Comparison of ENCODE assay signal across 1 cellular context in the genomic region with DNA sequence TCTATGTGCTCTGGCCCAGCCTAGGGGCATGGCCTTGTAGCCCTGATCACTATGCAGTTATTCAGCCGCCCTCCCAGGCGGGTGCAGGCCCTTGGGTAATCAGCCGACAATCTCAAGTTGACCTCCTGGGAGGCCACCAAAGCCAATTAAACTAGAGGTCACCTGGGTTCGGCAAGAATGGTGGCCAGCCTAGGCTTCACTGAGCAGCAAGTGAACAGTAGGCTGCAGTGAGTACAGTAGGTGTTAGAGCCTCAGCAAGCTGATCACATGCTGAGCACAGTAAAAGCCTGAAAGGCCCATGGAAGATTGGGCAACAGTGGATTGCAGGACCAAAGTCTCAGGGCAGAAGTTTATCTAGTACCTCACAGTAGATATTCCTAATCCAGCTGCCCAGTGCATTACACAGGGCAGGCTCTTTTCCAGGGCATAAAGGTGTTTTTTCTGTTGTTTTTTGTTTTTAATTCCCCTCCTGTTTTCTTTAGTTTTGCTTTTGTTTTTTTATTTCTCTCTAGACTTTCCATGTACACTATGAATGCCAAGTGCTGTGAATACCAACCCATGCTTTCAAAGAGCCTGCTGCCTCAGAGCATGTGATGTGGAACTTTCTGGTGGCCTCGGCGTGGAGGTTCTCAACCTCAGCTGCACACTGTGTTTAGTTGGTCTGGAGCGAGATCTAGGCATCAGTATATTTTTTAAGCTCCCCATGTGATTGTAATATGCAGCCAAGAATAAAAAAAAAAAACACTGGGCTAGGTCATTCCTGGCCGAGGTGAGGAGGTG.
TF ChIP-seq lines count a peak whose summit lies in the region.

No MANE protein-coding gene starts in this region.

TF ChIP-seq in HepG2, 621 proteins besides CTCF, POLR2A, EP300 and RAD21 (continued from another document and continues in another):
- TF ChIP-seq, protein P1, sequence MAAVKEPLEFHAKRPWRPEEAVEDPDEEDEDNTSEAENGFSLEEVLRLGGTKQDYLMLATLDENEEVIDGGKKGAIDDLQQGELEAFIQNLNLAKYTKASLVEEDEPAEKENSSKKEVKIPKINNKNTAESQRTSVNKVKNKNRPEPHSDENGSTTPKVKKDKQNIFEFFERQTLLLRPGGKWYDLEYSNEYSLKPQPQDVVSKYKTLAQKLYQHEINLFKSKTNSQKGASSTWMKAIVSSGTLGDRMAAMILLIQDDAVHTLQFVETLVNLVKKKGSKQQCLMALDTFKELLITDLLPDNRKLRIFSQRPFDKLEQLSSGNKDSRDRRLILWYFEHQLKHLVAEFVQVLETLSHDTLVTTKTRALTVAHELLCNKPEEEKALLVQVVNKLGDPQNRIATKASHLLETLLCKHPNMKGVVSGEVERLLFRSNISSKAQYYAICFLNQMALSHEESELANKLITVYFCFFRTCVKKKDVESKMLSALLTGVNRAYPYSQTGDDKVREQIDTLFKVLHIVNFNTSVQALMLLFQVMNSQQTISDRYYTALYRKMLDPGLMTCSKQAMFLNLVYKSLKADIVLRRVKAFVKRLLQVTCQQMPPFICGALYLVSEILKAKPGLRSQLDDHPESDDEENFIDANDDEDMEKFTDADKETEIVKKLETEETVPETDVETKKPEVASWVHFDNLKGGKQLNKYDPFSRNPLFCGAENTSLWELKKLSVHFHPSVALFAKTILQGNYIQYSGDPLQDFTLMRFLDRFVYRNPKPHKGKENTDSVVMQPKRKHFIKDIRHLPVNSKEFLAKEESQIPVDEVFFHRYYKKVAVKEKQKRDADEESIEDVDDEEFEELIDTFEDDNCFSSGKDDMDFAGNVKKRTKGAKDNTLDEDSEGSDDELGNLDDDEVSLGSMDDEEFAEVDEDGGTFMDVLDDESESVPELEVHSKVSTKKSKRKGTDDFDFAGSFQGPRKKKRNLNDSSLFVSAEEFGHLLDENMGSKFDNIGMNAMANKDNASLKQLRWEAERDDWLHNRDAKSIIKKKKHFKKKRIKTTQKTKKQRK (IDR thresholded peaks at IDR 0.05; ENCODE audit: low read length), result no peak
- TF ChIP-seq NFIB (CRISPR knock-in tag; IDR thresholded peaks at IDR 0.05; ENCODE audit: borderline replicate concordance) (no peak), BHLHE40 (IDR thresholded peaks at IDR 0.05; ENCODE audit: low read length) (peak; percentile 81), SOX5 (CRISPR knock-in tag; IDR thresholded peaks at IDR 0.05; ENCODE audit: borderline replicate concordance) (peak; percentile 93), PRPF4 (IDR thresholded peaks at IDR 0.05; ENCODE audit: low read depth, low read length, poor library complexity, severe bottlenecking) (no peak), CENPBD1 (CRISPR knock-in tag; IDR thresholded peaks at IDR 0.05; ENCODE audit: borderline replicate concordance, low read depth) (no peak), ZC3H4 (CRISPR knock-in tag; IDR thresholded peaks at IDR 0.05; ENCODE audit: borderline replicate concordance) (no peak), ZMYM2 (CRISPR knock-in tag; IDR thresholded peaks at IDR 0.05) (peak; percentile 99), ZNF282 (IDR thresholded peaks at IDR 0.05; ENCODE audit: partially characterized antibody) (no peak), ZNF33A (CRISPR knock-in tag; IDR thresholded peaks at IDR 0.05; ENCODE audit: borderline replicate concordance) (peak; percentile 88; the same call in 1 of the 2 replicates), ZNF552 (CRISPR knock-in tag; IDR thresholded peaks at IDR 0.05; ENCODE audit: borderline replicate concordance) (no peak), ARID2 (CRISPR knock-in tag; IDR thresholded peaks at IDR 0.05; ENCODE audit: borderline replicate concordance) (no peak), ADNP (CRISPR knock-in tag; IDR thresholded peaks at IDR 0.05) (0 out of 2 replicates have a peak, but pooled peaks have one; percentile 48), ZNF496 (CRISPR knock-in tag; IDR thresholded peaks at IDR 0.05; ENCODE audit: insufficient replicate concordance) (no peak), ZNF280B (CRISPR knock-in tag; IDR thresholded peaks at IDR 0.05; ENCODE audit: borderline replicate concordance) (peak; percentile 99), IKZF1 (IDR thresholded peaks at IDR 0.05) (no peak), IRF1 (CRISPR knock-in tag; IDR thresholded peaks at IDR 0.05; ENCODE audit: low read depth) (no peak), ZNF136 (CRISPR knock-in tag; IDR thresholded peaks at IDR 0.05; ENCODE audit: low read depth) (peak; percentile 85; the same call in 1 of the 2 replicates), ATF3 (CRISPR knock-in tag; IDR thresholded peaks at IDR 0.05) (no peak), FOXO1 (CRISPR knock-in tag; IDR thresholded peaks at IDR 0.05) (peak; percentile 93), TOE1 (CRISPR knock-in tag; IDR thresholded peaks at IDR 0.05) (peak; percentile 86; the same call in 1 of the 2 replicates), TMF1 (CRISPR knock-in tag; IDR thresholded peaks at IDR 0.05; ENCODE audit: low read depth) (0 out of 2 replicates have a peak, but pooled peaks have one; percentile 23), PAWR (CRISPR knock-in tag; IDR thresholded peaks at IDR 0.05; ENCODE audit: borderline replicate concordance) (no peak), ZSCAN9 (CRISPR knock-in tag; IDR thresholded peaks at IDR 0.05; ENCODE audit: borderline replicate concordance) (peak; percentile 94), SUZ12 (IDR thresholded peaks at IDR 0.05; ENCODE audit: low read depth, low read length) (no peak), RARG (CRISPR knock-in tag; IDR thresholded peaks at IDR 0.05; ENCODE audit: low read depth) (no peak), HIC2 (CRISPR knock-in tag; IDR thresholded peaks at IDR 0.05; ENCODE audit: low read depth) (peak; percentile 72; the same call in 1 of the 2 replicates), ZNF292 (CRISPR knock-in tag; IDR thresholded peaks at IDR 0.05; ENCODE audit: borderline replicate concordance, low read depth) (peak; percentile 98; the same call in 1 of the 2 replicates), MXD4 (CRISPR knock-in tag; IDR thresholded peaks at IDR 0.05) (no peak), ZNF589 (CRISPR knock-in tag; conservative IDR thresholded peaks at IDR 0.05) (0 out of 2 replicates have a peak, but pooled peaks have one; percentile 40), NFATC3 (CRISPR knock-in tag; IDR thresholded peaks at IDR 0.05) (no peak), TEAD3 (CRISPR knock-in tag; optimal IDR thresholded peaks at IDR 0.05; ENCODE audit: borderline replicate concordance) (peak; percentile 94), ZNF484 (CRISPR knock-in tag; IDR thresholded peaks at IDR 0.05; ENCODE audit: borderline replicate concordance, low read depth) (no peak), ZC3H13 (CRISPR knock-in tag; IDR thresholded peaks at IDR 0.05) (peak; percentile 74; the same call in 1 of the 2 replicates), MAFK (conservative IDR thresholded peaks at IDR 0.05 in 1 of 2, IDR thresholded peaks at IDR 0.05 in 1 of 2; ENCODE audit: low read length in 2 of 2) (peak; percentile 28 to 49; a peak in 3 of 4 replicates), ZNF256 (CRISPR knock-in tag; conservative IDR thresholded peaks at IDR 0.05) (0 out of 2 replicates have a peak, but pooled peaks have one; percentile 81)
- TF ChIP-seq, protein P2, sequence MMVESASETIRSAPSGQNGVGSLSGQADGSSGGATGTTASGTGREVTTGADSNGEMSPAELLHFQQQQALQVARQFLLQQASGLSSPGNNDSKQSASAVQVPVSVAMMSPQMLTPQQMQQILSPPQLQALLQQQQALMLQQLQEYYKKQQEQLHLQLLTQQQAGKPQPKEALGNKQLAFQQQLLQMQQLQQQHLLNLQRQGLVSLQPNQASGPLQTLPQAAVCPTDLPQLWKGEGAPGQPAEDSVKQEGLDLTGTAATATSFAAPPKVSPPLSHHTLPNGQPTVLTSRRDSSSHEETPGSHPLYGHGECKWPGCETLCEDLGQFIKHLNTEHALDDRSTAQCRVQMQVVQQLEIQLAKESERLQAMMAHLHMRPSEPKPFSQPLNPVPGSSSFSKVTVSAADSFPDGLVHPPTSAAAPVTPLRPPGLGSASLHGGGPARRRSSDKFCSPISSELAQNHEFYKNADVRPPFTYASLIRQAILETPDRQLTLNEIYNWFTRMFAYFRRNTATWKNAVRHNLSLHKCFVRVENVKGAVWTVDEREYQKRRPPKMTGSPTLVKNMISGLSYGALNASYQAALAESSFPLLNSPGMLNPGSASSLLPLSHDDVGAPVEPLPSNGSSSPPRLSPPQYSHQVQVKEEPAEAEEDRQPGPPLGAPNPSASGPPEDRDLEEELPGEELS (CRISPR knock-in tag; IDR thresholded peaks at IDR 0.05), result peak; percentile 83; the same call in 1 of the 2 replicates
- TF ChIP-seq, protein P3, sequence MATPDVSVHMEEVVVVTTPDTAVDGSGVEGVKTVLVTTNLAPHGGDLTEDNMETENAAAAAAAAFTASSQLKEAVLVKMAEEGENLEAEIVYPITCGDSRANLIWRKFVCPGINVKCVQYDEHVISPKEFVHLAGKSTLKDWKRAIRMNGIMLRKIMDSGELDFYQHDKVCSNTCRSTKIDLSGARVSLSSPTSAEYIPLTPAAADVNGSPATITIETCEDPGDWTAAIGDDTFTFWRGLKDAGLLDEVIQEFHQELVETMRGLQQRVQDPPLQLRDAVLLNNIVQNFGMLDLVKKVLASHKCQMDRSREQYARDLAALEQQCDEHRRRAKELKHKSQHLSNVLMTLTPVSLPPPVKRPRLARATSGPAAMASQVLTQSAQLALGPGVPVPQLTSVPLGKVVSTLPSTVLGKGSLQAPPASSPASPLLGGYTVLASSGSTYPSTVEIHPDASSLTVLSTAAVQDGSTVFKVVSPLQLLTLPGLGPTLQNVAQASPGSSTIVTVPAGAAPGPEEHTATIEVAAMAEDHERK (CRISPR knock-in tag; IDR thresholded peaks at IDR 0.05; ENCODE audit: low read depth), result no peak
- TF ChIP-seq, protein P4, sequence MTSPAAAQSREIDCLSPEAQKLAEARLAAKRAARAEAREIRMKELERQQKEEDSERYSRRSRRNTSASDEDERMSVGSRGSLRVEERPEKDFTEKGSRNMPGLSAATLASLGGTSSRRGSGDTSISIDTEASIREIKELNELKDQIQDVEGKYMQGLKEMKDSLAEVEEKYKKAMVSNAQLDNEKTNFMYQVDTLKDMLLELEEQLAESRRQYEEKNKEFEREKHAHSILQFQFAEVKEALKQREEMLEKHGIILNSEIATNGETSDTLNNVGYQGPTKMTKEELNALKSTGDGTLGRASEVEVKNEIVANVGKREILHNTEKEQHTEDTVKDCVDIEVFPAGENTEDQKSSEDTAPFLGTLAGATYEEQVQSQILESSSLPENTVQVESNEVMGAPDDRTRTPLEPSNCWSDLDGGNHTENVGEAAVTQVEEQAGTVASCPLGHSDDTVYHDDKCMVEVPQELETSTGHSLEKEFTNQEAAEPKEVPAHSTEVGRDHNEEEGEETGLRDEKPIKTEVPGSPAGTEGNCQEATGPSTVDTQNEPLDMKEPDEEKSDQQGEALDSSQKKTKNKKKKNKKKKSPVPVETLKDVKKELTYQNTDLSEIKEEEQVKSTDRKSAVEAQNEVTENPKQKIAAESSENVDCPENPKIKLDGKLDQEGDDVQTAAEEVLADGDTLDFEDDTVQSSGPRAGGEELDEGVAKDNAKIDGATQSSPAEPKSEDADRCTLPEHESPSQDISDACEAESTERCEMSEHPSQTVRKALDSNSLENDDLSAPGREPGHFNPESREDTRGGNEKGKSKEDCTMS (CRISPR knock-in tag; conservative IDR thresholded peaks at IDR 0.05), result no peak
- TF ChIP-seq, protein P5, sequence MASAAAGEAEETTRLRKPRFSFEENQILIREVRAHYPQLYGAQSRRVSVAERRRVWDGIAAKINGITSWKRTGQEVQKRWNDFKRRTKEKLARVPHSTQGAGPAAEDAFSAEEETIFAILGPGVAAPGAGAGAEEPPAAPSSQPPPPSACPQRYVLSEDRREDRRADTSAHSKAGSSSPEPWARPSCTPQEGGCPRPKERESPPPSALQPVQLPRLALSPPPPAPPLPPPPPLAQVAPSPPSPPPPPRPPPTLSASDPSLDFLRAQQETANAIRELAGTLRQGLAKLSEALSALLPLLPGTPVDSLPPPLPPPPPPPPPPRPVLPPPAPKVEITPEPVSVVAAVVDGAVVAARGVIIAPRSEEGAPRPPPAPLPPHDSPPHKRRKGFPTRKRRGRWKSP (CRISPR knock-in tag; IDR thresholded peaks at IDR 0.05), result no peak; the same call in 1 of the 2 replicates
